In the genomic region with DNA sequence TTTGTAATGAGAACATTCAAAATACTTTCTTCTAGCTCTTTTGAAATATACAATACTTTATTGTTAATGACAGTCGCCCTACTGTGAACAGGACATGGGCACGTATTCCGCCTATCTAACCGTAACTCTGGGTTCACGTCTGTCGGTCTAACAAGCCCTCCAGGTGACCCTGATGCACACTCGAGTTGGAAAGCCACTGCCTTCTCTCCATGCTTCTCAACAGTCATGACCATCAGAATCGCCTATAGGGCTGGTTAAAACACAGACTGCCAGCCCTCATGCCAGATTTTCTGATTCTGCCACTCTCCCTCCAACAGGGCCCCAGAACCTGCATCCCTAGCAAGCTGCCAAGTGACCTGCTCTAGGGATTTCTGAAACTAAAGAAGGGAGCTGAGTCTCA, we compare ENCODE assay signal across 9 cellular contexts.
DNase-seq lines count a peak whose midpoint lies in the region; ATAC-seq and TF ChIP-seq lines count a peak whose summit lies in the region.
"Had no signal": no experiment of that assay in that cellular context is flagged by ENCODE, and none has a peak within 500 bp of the region (broad histone marks: within the 10 kb centered on the region; RNA-seq: fewer than 3 reads in every experiment).

No MANE protein-coding gene starts in this region.

- no peaks in the 10 kb centered on the region for H3K27me3 ChIP-seq in BLaER1

- H3K4me2 ChIP-seq in BLaER1, result peak overlapping the region; percentile 86

- peak overlapping the region; percentile 56 for H3K4me3 ChIP-seq in BLaER1

- peaks cover 54% of the 10 kb centered on the region for H3K4me1 Mint-ChIP-seq in brain
- H3K4me1 Mint-ChIP-seq in natural killer cell, result peaks cover 77 to 84% of the 10 kb centered on the region in 2 donors

- peak overlapping the region; percentile 92 for H3K27ac ChIP-seq in BLaER1
- peak overlapping the region; percentile 95 for H3K27ac ChIP-seq in KOPT-K1 (ENCODE audit: low read depth, low read length, poor library complexity, severe bottlenecking)

- peak overlapping the region; percentile 77 for H3K9ac ChIP-seq in BLaER1

- H3K9me3 ChIP-seq in BLaER1 (no peaks in the 10 kb centered on the region), KOPT-K1 (ENCODE audit: insufficient read depth, low read length, poor library complexity, severe bottlenecking) (no peaks in the 10 kb centered on the region)

- TF ChIP-seq CTCF in brain (conservative IDR thresholded peaks at IDR 0.05) (no peak), natural killer cell (IDR thresholded peaks at IDR 0.05) (no peak)

- H3K27me3 Mint-ChIP-seq in brain (peaks cover 3% of the 10 kb centered on the region), natural killer cell (ENCODE audit: low read depth in 2 of 2) (no peaks in the 10 kb centered on the region)

- H3K27ac Mint-ChIP-seq in brain, result peak overlapping the region in 3 of 5 experiments; percentile 5 to 54 (median 11)
- H3K27ac Mint-ChIP-seq in natural killer cell, result peak overlapping the region; percentile 93 to 96

- H3K4me3 Mint-ChIP-seq in brain (no peak overlapping the region), natural killer cell (peak overlapping the region; percentile 78)

- ATAC-seq in natural killer cell, result no peak

- peaks cover 96% of the 10 kb centered on the region for H3K4me1 ChIP-seq in BLaER1

- H4K20me1 ChIP-seq in BLaER1, result no peaks in the 10 kb centered on the region

- intact Hi-C loops in natural killer cell (cut with micrococcal nuclease), result loop anchor here (5.0 kb wide), 2 partner anchors 49 to 139 kb away; a partner anchor contains a TSS

- H3K9me3 Mint-ChIP-seq in brain (peaks cover 0 to 1% (median 0%) of the 10 kb centered on the region in 5 experiments), natural killer cell (no peaks in the 10 kb centered on the region)

- H3K36me3 Mint-ChIP-seq in brain (no peaks in the 10 kb centered on the region), natural killer cell (no peaks in the 10 kb centered on the region)

- DNase-seq in natural killer cell, result no peak
- no peak for DNase-seq in HuH-7.5 (ENCODE audit: low spot score)
- no peak for DNase-seq in dermis blood vessel endothelial cell
- DNase-seq in NCI-H1105 (lab: John Stamatoyannopoulos, UW), result no peak
- no peak for DNase-seq in SW 1271 (lab: John Stamatoyannopoulos, UW)
- DNase-seq: SHP77 had no signal

- H3K36me3 ChIP-seq in BLaER1, result no peaks in the 10 kb centered on the region
- no peaks in the 10 kb centered on the region for H3K36me3 ChIP-seq in KOPT-K1 (ENCODE audit: insufficient read depth, low read length)
